17 cellular contexts compared by ENCODE assay signal in the genomic region with DNA sequence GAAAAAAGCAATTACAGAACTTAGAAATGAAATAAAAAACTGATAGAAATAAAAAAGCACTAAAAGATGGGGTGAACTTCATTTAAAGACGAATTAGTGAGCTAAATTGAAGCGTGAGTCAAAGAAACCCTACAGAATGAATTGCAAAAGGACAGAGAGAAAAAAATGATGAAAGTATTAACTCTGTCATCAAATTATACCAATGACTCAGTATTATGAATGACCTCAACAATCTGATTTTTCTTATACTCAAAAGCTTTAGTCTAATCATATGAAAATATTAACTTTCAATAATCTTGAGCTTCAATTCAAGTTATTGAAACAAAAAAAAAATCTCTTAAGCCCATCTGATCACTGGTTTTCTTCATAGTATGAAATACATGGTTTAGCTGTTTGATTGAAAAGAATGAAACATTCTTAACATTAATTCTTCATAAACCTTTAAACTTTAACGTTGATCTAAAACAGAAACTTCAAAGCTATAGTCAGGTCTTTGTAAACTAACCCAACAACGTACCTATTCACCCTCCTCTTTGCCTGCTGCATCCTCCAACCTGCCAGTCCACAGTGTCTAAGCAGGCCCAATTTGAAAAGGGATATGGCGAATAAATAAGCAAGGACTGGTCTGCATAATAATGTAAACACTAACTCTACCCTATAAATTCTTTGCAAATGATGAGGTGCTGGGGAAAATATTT.
"Had no signal": no experiment of that assay in that cellular context is flagged by ENCODE, and none has a peak within 500 bp of the region (broad histone marks: within the 10 kb centered on the region; RNA-seq: fewer than 3 reads in every experiment).

No MANE protein-coding gene starts in this region.

- DNase-seq: activated CD4-positive, alpha-beta T cell treated with anti-CD3 and anti-CD28 coated beads for 1 hour; activated CD4-positive, alpha-beta T cell treated with anti-CD3 and anti-CD28 coated beads, Interleukin-2, amount 50 U/mL, for 48 hours; activated gamma-delta T cell; activated T-cell treated with anti-CD3 and anti-CD28 coated beads, Interleukin-2, amount 50 U/mL, for 4 hours; anterior cingulate cortex; left cardiac atrium; naive thymus-derived CD4-positive, alpha-beta T cell; retina; T-helper 9 cell; tibial artery had no signal

- H3K4me3 Mint-ChIP-seq: activated naive CD8-positive, alpha-beta T cell; activated T-cell treated with anti-CD3 and anti-CD28 coated beads, Interleukin-2, amount 50 U/mL, for 4 hours; naive thymus-derived CD4-positive, alpha-beta T cell had no signal

- H3K27me3 Mint-ChIP-seq: activated naive CD8-positive, alpha-beta T cell; naive thymus-derived CD4-positive, alpha-beta T cell had no signal

- H3K27ac ChIP-seq: esophagus muscularis mucosa, gastroesophageal sphincter, hepatocyte, skin epidermis, tibial artery, vagina had no signal

- ATAC-seq: activated T-cell treated with anti-CD3 and anti-CD28 coated beads, Interleukin-2, amount 50 U/mL, for 4 hours; gastroesophageal sphincter; left cardiac atrium; naive thymus-derived CD4-positive, alpha-beta T cell had no signal

- H3K27ac Mint-ChIP-seq: activated naive CD8-positive, alpha-beta T cell; naive thymus-derived CD4-positive, alpha-beta T cell had no signal

- H2AFZ ChIP-seq: hepatocyte had no signal

- H3K36me3 ChIP-seq: esophagus muscularis mucosa, gastroesophageal sphincter, tibial artery, vagina had no signal

- H3K9me3 Mint-ChIP-seq: activated T-cell treated with anti-CD3 and anti-CD28 coated beads, Interleukin-2, amount 50 U/mL, for 4 hours; naive thymus-derived CD4-positive, alpha-beta T cell had no signal

- H3K27me3 ChIP-seq: esophagus muscularis mucosa, gastroesophageal sphincter, hepatocyte, tibial artery, vagina had no signal

- H3K9me3 ChIP-seq: esophagus muscularis mucosa, gastroesophageal sphincter, tibial artery, vagina had no signal

- H3K4me2 ChIP-seq: hepatocyte had no signal

- H3K4me3 ChIP-seq: esophagus muscularis mucosa, gastroesophageal sphincter, hepatocyte, lung, skin epidermis, tibial artery, vagina had no signal
